ENCODE assay signal across 8 cellular contexts in genomic region chr6:156564128-156564806, GRCh38.
DNase-seq lines count a peak whose midpoint lies in the region; ATAC-seq and TF ChIP-seq lines count a peak whose summit lies in the region.

No MANE protein-coding gene starts in this region.

- no peak overlapping the region for H3K4me3 ChIP-seq in BE2C (ENCODE audit: low read depth, low read length)
- H3K4me3 ChIP-seq in dorsolateral prefrontal cortex: peak overlapping the region in 11 of 59 donors; percentile 2 to 31 (median 9)

- peak; percentile 77 for DNase-seq in BE2C
- DNase-seq in NCI-H526 (lab: John Stamatoyannopoulos, UW): peak; percentile 31 to 80
- DNase-seq in activated CD4-positive, alpha-beta T cell treated with anti-CD3 and anti-CD28 coated beads, Interleukin-2, amount 50 U/mL, for 48 hours: peak; percentile 83 to 86
- DNase-seq in dorsolateral prefrontal cortex: peak; percentile 66 to 88 (median 80)
- DNase-seq in lung microvascular endothelial cell (ENCODE audit: low read depth in 2 of 2): peak; percentile 66 to 76
- DNase-seq in stimulated activated CD8-positive, alpha-beta memory T cell treated with anti-CD3 and anti-CD28 coated beads, Interleukin-15, amount 100 ng/mL, for 1 hour (ENCODE audit: low read depth): peak; percentile 63

- intact Hi-C loops in dorsolateral prefrontal cortex (cut with DNase I): loop anchor here (2.0 to 10.0 kb wide), 8 partner anchors 121 to 1239 kb away; partner anchors contain the start of gene ARID1B (in 2 of the 2)

- TF ChIP-seq CTCF in BE2C (IDR thresholded peaks at IDR 0.05; ENCODE audit: low read depth, low read length) (peak; percentile 94), dorsolateral prefrontal cortex (IDR thresholded peaks at IDR 0.05 in 54 of 56, conservative IDR thresholded peaks at IDR 0.05 in 2 of 56; ENCODE audit: low read depth in 1 of 56, partially characterized antibody in 56 of 56) (peak; percentile 77 to 98 (median 93))

- no peaks in the 10 kb centered on the region for H3K4me1 ChIP-seq in BE2C

- peak overlapping the region in 2 of 59 donors; percentile 7 to 33 for H3K27ac ChIP-seq in dorsolateral prefrontal cortex

- no peaks in the 10 kb centered on the region for H3K36me3 ChIP-seq in BE2C

- H3K27me3 ChIP-seq in BE2C: no peaks in the 10 kb centered on the region
- H3K27me3 ChIP-seq in dorsolateral prefrontal cortex: peaks cover 0 to 4% (median 0%) of the 10 kb centered on the region in 45 donors

- ATAC-seq in GM19324 (IDR thresholded peaks at IDR 0.05; ENCODE audit: low FRiP score, unreplicated experiment): peak; percentile 85
- peak; percentile 98 for ATAC-seq in HG03432 (IDR thresholded peaks at IDR 0.05; ENCODE audit: unreplicated experiment)

- no peaks in the 10 kb centered on the region for H3K9me3 ChIP-seq in BE2C
